Comparison of ENCODE assay signal across 19 cellular contexts in genomic region chr5:175092691-175093090, GRCh38.
DNase-seq lines count a peak whose midpoint lies in the region; ATAC-seq, FAIRE-seq and TF ChIP-seq lines count a peak whose summit lies in the region.
"Had no signal": no experiment of that assay in that cellular context is flagged by ENCODE, and none has a peak within 500 bp of the region (broad histone marks: within the 10 kb centered on the region; RNA-seq: fewer than 3 reads in every experiment).

No MANE protein-coding gene starts in this region.

- H4K8ac ChIP-seq in mesendoderm (ENCODE audit: low read depth, low read length) = no peak overlapping the region

- H3K9me1 ChIP-seq in K562 (ENCODE audit: control insufficient read depth, insufficient read depth, low read length) = no peaks in the 10 kb centered on the region

- peak; percentile 76 for ATAC-seq in K562

- DNase-seq in NCI-H1417 (lab: John Stamatoyannopoulos, UW) (peak in 2 of 3 experiments; percentile 35 to 61), NCI-H1417 treated with DMSO at 0.1 percent for 48 hours (lab: John Stamatoyannopoulos, UW) (no peak), K562 (ENCODE audit: extremely low read depth in 1 of 4, low spot score in 3 of 4) (peak in 1 of 4 experiments; percentile 14), mesendoderm (peak; percentile 46), DMS79 treated with DMSO at 0.1 percent for 48 hours (lab: John Stamatoyannopoulos, UW) (no peak), MV-4-11 (lab: John Stamatoyannopoulos, UW) (no peak), NCI-H2107 treated with DMSO at 0.1 percent for 48 hours (lab: John Stamatoyannopoulos, UW; ENCODE audit: unreplicated experiment) (no peak)
- DNase-seq: 8988T, COR-L47, DMS53, GOT3, KBM-7, NCI-H1436, NCI-H2029 treated with DMSO at 0.1 percent for 48 hours, NCI-H526 treated with DMSO at 0.1 percent for 48 hours, Right ventricle myocardium superior had no signal

- no peak overlapping the region for H2AFZ ChIP-seq in K562 (ENCODE audit: low read depth, low read length)

- H3K9ac ChIP-seq in K562 (ENCODE audit: insufficient read depth in 1 of 2, low read depth in 2 of 2, low read length in 2 of 2) (no peak overlapping the region), mesendoderm (ENCODE audit: low read length) (no peak overlapping the region)

- H3K4me1 ChIP-seq in HEK293 (ENCODE audit: control insufficient read depth, insufficient read depth, low read length) (peaks cover 5% of the 10 kb centered on the region), K562 (replicated peaks in 1 of 2; ENCODE audit: control insufficient read depth in 2 of 2, insufficient read depth in 2 of 2, low read length in 2 of 2) (no peaks in the 10 kb centered on the region; a peak in 1 of 5 replicates), mesendoderm (ENCODE audit: control insufficient read depth, low read depth, low read length) (no peaks in the 10 kb centered on the region)

- no peak overlapping the region for H2BK120ac ChIP-seq in mesendoderm (ENCODE audit: low read depth, low read length)

- TF ChIP-seq RAD21 in K562 (CRISPR knock-in tag; conservative IDR thresholded peaks at IDR 0.05 in 1 of 2, IDR thresholded peaks at IDR 0.05 in 1 of 2) = no peak

- H4K5ac ChIP-seq in mesendoderm (ENCODE audit: low read length) = no peak overlapping the region

- no peak overlapping the region for H3K4me2 ChIP-seq in K562 (ENCODE audit: insufficient read depth, low read length)
- no peak overlapping the region for H3K4me2 ChIP-seq in mesendoderm (ENCODE audit: low read length)

- no peaks in the 10 kb centered on the region; the same call in 1 of the 2 replicates for H4K20me1 ChIP-seq in K562 (replicated peaks; ENCODE audit: control insufficient read depth, insufficient read depth, low read length)

- H3K9me3 ChIP-seq in HEK293 (ENCODE audit: control insufficient read depth, insufficient read depth, low read depth, low read length) (no peaks in the 10 kb centered on the region), K562 (replicated peaks; ENCODE audit: control insufficient read depth, insufficient read depth, low read depth, low read length) (no peaks in the 10 kb centered on the region)

- no peak for TF ChIP-seq CTCF in HEK293 (tag by site-specific recombination; IDR thresholded peaks at IDR 0.05)
- no peak for TF ChIP-seq CTCF in K562 (IDR thresholded peaks at IDR 0.05 in 2 of 3, conservative IDR thresholded peaks at IDR 0.05 in 1 of 3; ENCODE audit: insufficient read depth in 2 of 3, low read depth in 1 of 3, low read length in 3 of 3)

- H3K79me1 ChIP-seq in mesendoderm (ENCODE audit: low read length) = no peaks in the 10 kb centered on the region

- no peaks in the 10 kb centered on the region for H3K36me3 ChIP-seq in HEK293 (ENCODE audit: control insufficient read depth in 2 of 2, insufficient read depth in 1 of 2, low read length in 2 of 2)
- no peaks in the 10 kb centered on the region for H3K36me3 ChIP-seq in K562 (ENCODE audit: control insufficient read depth, insufficient read depth, low read length)
- H3K36me3 ChIP-seq in mesendoderm (ENCODE audit: control insufficient read depth, insufficient read depth, low read length) = no peaks in the 10 kb centered on the region

- in situ Hi-C loops in K562 (cut with MboI) = no loop called here

- 4% methylated on average over 3 of the region's 3 CpGs for WGBS in K562 (ENCODE audit: insufficient coverage, low coverage, missing lambda C conversion rate)
- no CpG with 5 or more reads among the region's 3 CpGs for WGBS in mesendoderm (ENCODE audit: extremely low coverage, insufficient coverage, low lambda C conversion rate)

- no peak for TF ChIP-seq EP300 in K562 (IDR thresholded peaks at IDR 0.05; ENCODE audit: low read length)

- H3K4me3 ChIP-seq in HEK293 (ENCODE audit: low read depth, low read length) (no peak overlapping the region), K562 (no peak overlapping the region), mesendoderm (ENCODE audit: low read length) (no peak overlapping the region)

- no peaks in the 10 kb centered on the region; a peak in 1 of 5 replicates for H3K27me3 ChIP-seq in K562 (ENCODE audit: control insufficient read depth in 2 of 2, insufficient read depth in 2 of 2, low read length in 2 of 2)
- no peaks in the 10 kb centered on the region for H3K27me3 ChIP-seq in mesendoderm (ENCODE audit: insufficient read depth, low read length, poor library complexity)

- H3K23ac ChIP-seq in mesendoderm (ENCODE audit: low read length) = no peak overlapping the region

- no peak overlapping the region for H3K56ac ChIP-seq in mesendoderm (ENCODE audit: low read length)

- no TSS peak for BruUV-seq in K562 (replicated peaks; lab: Mats Ljungman, UMichigan)

- CTCF ChIA-PET in HEK293 (lab: Yijun Ruan, JAX) = interaction anchor here (0.6 kb wide), 1 partner anchor 636 kb away, joined by 6 read pairs; no protein-coding TSS in a partner anchor
- CTCF ChIA-PET in K562 (lab: Yijun Ruan, JAX; ENCODE audit: low intra/inter-chr PET ratio) = no interaction called here

- no peak overlapping the region for H2AK5ac ChIP-seq in mesendoderm (ENCODE audit: low read length)

- intact Hi-C loops in K562 (cut with micrococcal nuclease) = no loop called here

- H3K4ac ChIP-seq in mesendoderm (ENCODE audit: low read depth, low read length) = no peak overlapping the region

- H3K27ac ChIP-seq in HEK293 (ENCODE audit: extremely low read depth, low read depth, low read length) (no peak overlapping the region; the same call in 1 of the 2 replicates), K562 (ENCODE audit: extremely low read depth, low read depth, low read length) (no peak overlapping the region), mesendoderm (ENCODE audit: low read depth, low read length) (no peak overlapping the region)

- no peak overlapping the region for H3K18ac ChIP-seq in mesendoderm (ENCODE audit: low read length)

- no peak overlapping the region for H2BK5ac ChIP-seq in mesendoderm (ENCODE audit: low read length)

- H3K79me2 ChIP-seq in K562 (ENCODE audit: control insufficient read depth, insufficient read depth, low read length) (no peaks in the 10 kb centered on the region), mesendoderm (ENCODE audit: control insufficient read depth, insufficient read depth, low read length) (no peaks in the 10 kb centered on the region)

- POLR2A ChIA-PET in HEK293 (lab: Yijun Ruan, JAX) = no interaction called here
- POLR2A ChIA-PET in K562 (lab: Yijun Ruan, JAX) = no interaction called here

- no peak for TF ChIP-seq POLR2A in K562 (conservative IDR thresholded peaks at IDR 0.05)

- no peak overlapping the region for H2BK15ac ChIP-seq in mesendoderm (replicated peaks; ENCODE audit: low read depth)

- FAIRE-seq in K562 (lab: Jason Lieb, UNC) = no peak
- FAIRE-seq: GM12892, GM18507 had no signal

TF ChIP-seq in HEK293, 187 proteins besides CTCF, POLR2A, EP300 and RAD21 (continues in another document):
- no peak for TF ChIP-seq ZFP41 (tag by site-specific recombination; IDR thresholded peaks at IDR 0.05; ENCODE audit: borderline replicate concordance)
- TF ChIP-seq ZNF629 (tag by site-specific recombination; IDR thresholded peaks at IDR 0.05) = 0 out of 2 replicates have a peak, but pooled peaks have one; percentile 26
- TF ChIP-seq GLIS1 (tag by site-specific recombination; IDR thresholded peaks at IDR 0.05) = peak; percentile 78
- 0 out of 2 replicates have a peak, but pooled peaks have one; percentile 29 for TF ChIP-seq ZNF600 (tag by site-specific recombination; IDR thresholded peaks at IDR 0.05)
- 0 out of 2 replicates have a peak, but pooled peaks have one; percentile 28 for TF ChIP-seq ZIC2 (tag by site-specific recombination; IDR thresholded peaks at IDR 0.05)
- peak; percentile 62 for TF ChIP-seq ZBTB48 (tag by site-specific recombination; IDR thresholded peaks at IDR 0.05)
- no peak for TF ChIP-seq ZSCAN23 (tag by site-specific recombination; IDR thresholded peaks at IDR 0.05)
- peak; percentile 55 for TF ChIP-seq ZXDB (tag by site-specific recombination; IDR thresholded peaks at IDR 0.05)

TF ChIP-seq in K562, 482 proteins besides CTCF, POLR2A, EP300 and RAD21:
- TF ChIP-seq ESRRA (IDR thresholded peaks at IDR 0.05; ENCODE audit: borderline replicate concordance, low read depth) = no peak
- no peak for TF ChIP-seq HNRNPUL1 (IDR thresholded peaks at IDR 0.05; ENCODE audit: low read length)
- no peak for TF ChIP-seq ZEB2 (IDR thresholded peaks at IDR 0.05)
- peak; percentile 36 for TF ChIP-seq CBFA2T2 (conservative IDR thresholded peaks at IDR 0.05)
- peak; percentile 32; the same call in 1 of the 2 replicates for TF ChIP-seq ATF7 (IDR thresholded peaks at IDR 0.05)
- peak; percentile 33 for TF ChIP-seq ARID1B (IDR thresholded peaks at IDR 0.05)
- no peak for TF ChIP-seq CSDE1 (IDR thresholded peaks at IDR 0.05)
- peak; percentile 57 for TF ChIP-seq CBFA2T3 (IDR thresholded peaks at IDR 0.05)
- peak; percentile 50 for TF ChIP-seq TAL1 (IDR thresholded peaks at IDR 0.05)
- peak; percentile 63 for TF ChIP-seq MEIS2 (IDR thresholded peaks at IDR 0.05; ENCODE audit: partially characterized antibody)
- peak; percentile 47 for TF ChIP-seq TEAD4 (IDR thresholded peaks at IDR 0.05; ENCODE audit: low read length)
- TF ChIP-seq TEAD4 (CRISPR knock-in tag; IDR thresholded peaks at IDR 0.05; ENCODE audit: borderline replicate concordance) = no peak
- TF ChIP-seq, protein P1, sequence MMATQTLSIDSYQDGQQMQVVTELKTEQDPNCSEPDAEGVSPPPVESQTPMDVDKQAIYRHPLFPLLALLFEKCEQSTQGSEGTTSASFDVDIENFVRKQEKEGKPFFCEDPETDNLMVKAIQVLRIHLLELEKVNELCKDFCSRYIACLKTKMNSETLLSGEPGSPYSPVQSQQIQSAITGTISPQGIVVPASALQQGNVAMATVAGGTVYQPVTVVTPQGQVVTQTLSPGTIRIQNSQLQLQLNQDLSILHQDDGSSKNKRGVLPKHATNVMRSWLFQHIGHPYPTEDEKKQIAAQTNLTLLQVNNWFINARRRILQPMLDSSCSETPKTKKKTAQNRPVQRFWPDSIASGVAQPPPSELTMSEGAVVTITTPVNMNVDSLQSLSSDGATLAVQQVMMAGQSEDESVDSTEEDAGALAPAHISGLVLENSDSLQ (IDR thresholded peaks at IDR 0.05) = peak; percentile 25; the same call in 1 of the 2 replicates

Comparison
In these comparisons a context has a peak if more than half of its experiments do, and no peak if none do; other contexts are left out.
1. DNase-seq: peak in NCI-H1417 (2 of 3) and mesendoderm (single experiment); none in NCI-H1417 treated with DMSO at 0.1 percent for 48 hours (single experiment), DMS79 treated with DMSO at 0.1 percent for 48 hours (single experiment), MV-4-11 (single experiment) and NCI-H2107 treated with DMSO at 0.1 percent for 48 hours (single experiment).